ENCODE assay signal across 9 cellular contexts in genomic region chr3:170128977-170129431, GRCh38. TPM values are rescaled to one million over a fixed set of nuclear protein-coding genes. Genes with fewer than 3 reads are reported as not detected.
DNase-seq lines count a peak whose midpoint lies in the region; ATAC-seq and TF ChIP-seq lines count a peak whose summit lies in the region.
"Had no signal": no experiment of that assay in that cellular context is flagged by ENCODE, and none has a peak within 500 bp of the region (broad histone marks: within the 10 kb centered on the region; RNA-seq: fewer than 3 reads in every experiment).

No MANE protein-coding gene starts in this region.

- H2BK12ac ChIP-seq in H9 (ENCODE audit: insufficient read length, low read depth, low read length) = no peak overlapping the region

- H3K36me3 ChIP-seq in upper lobe of right lung = peaks cover 49% of the 10 kb centered on the region

- H3K4me3 ChIP-seq in cardiac fibroblast (replicated peaks in 1 of 2; ENCODE audit: low read depth in 2 of 2, low read length in 2 of 2) (no peak overlapping the region), upper lobe of right lung (no peak overlapping the region)
- H3K4me3 ChIP-seq: skin epidermis had no signal

- no peak overlapping the region for H4K91ac ChIP-seq in H9 (ENCODE audit: insufficient read length, low read depth, low read length)

- no peak overlapping the region for H3K4me2 ChIP-seq in H9 (ENCODE audit: insufficient read depth, insufficient read length, low read length)

- peak overlapping the region; percentile 9 for H3K4me3 Mint-ChIP-seq in activated T-cell treated with anti-CD3 and anti-CD28 coated beads, Interleukin-2, amount 50 U/mL, for 24 hours
- H3K4me3 Mint-ChIP-seq in H9 = no peak overlapping the region

- no peaks in the 10 kb centered on the region for H3K79me2 ChIP-seq in H9 (ENCODE audit: insufficient read depth, low read length)

- H4K5ac ChIP-seq in H9 (ENCODE audit: insufficient read length, low read depth, low read length) = no peak overlapping the region

- no peak overlapping the region for H3K27ac ChIP-seq in H9 (ENCODE audit: insufficient read length, low read depth, low read length)
- no peak overlapping the region for H3K27ac ChIP-seq in upper lobe of right lung

- no peak for DNase-seq in activated T-cell treated with anti-CD3 and anti-CD28 coated beads, Interleukin-2, amount 50 U/mL, for 24 hours
- no peak for DNase-seq in activated T-cell treated with anti-CD3 and anti-CD28 coated beads, Interleukin-2, amount 50 U/mL, for 48 hours
- DNase-seq in H9 (no peak), LHCN-M2 (ENCODE audit: low read depth) (peak; percentile 27), cardiac fibroblast (ENCODE audit: low read depth in 2 of 2) (peak; percentile 13 to 51), upper lobe of right lung (no peak), NCI-H526 treated with DMSO at 0.1 percent for 48 hours (lab: John Stamatoyannopoulos, UW) (no peak), NCI-H128 (lab: John Stamatoyannopoulos, UW; ENCODE audit: unreplicated experiment) (no peak)

- peaks cover 44% of the 10 kb centered on the region for H3K4me1 Mint-ChIP-seq in activated T-cell treated with anti-CD3 and anti-CD28 coated beads, Interleukin-2, amount 50 U/mL, for 24 hours (ENCODE audit: low read depth)
- H3K4me1 Mint-ChIP-seq in H9 = no peaks in the 10 kb centered on the region

- H2BK120ac ChIP-seq in H9 (ENCODE audit: low read depth, low read length, poor library complexity, severe bottlenecking) = no peak overlapping the region

- WGBS in H9 (ENCODE audit: extremely low coverage, insufficient read length, low lambda C conversion rate) = no CpG with 5 or more reads among the region's 1 CpG

- peak overlapping the region; percentile 87 for H4K8ac ChIP-seq in H9 (replicated peaks; ENCODE audit: insufficient read length, low read depth, low read length)

- no peak for TF ChIP-seq CTCF in H9 (conservative IDR thresholded peaks at IDR 0.05)
- TF ChIP-seq CTCF in cardiac fibroblast (IDR thresholded peaks at IDR 0.05; ENCODE audit: low read depth, low read length) = no peak
- TF ChIP-seq CTCF in upper lobe of right lung (IDR thresholded peaks at IDR 0.05) = no peak

- H3T11ph ChIP-seq in H9 (ENCODE audit: low read length) = no peak overlapping the region

- H3K79me1 ChIP-seq in H9 (ENCODE audit: insufficient read depth, low read depth, low read length, poor library complexity, severe bottlenecking) = no peaks in the 10 kb centered on the region

- no peaks in the 10 kb centered on the region for H3K27me3 Mint-ChIP-seq in activated T-cell treated with anti-CD3 and anti-CD28 coated beads, Interleukin-2, amount 50 U/mL, for 24 hours
- no peaks in the 10 kb centered on the region for H3K27me3 Mint-ChIP-seq in H9 (ENCODE audit: low read depth)

- no peak overlapping the region for H3K9ac ChIP-seq in H9 (ENCODE audit: extremely low read depth, insufficient read length, low read length)

- no peak overlapping the region for H2BK20ac ChIP-seq in H9 (ENCODE audit: low read depth, low read length, poor library complexity, severe bottlenecking)

- H3K27me3 ChIP-seq in H9 (ENCODE audit: insufficient read depth, low read length) = no peaks in the 10 kb centered on the region
- H3K27me3 ChIP-seq in upper lobe of right lung = no peaks in the 10 kb centered on the region

- H3K23me2 ChIP-seq in H9 (ENCODE audit: insufficient read length, low read depth, low read length, poor library complexity, severe bottlenecking) = no peaks in the 10 kb centered on the region

- H2BK15ac ChIP-seq in H9 (ENCODE audit: low read depth, low read length) = no peak overlapping the region

- H3K23ac ChIP-seq in H9 (ENCODE audit: insufficient read length, low read depth, low read length) = no peak overlapping the region

- no peaks in the 10 kb centered on the region for H4K20me1 ChIP-seq in H9 (ENCODE audit: control insufficient read depth, insufficient read depth, insufficient read length)

- H3K18ac ChIP-seq in H9 (ENCODE audit: insufficient read length, low read depth, low read length) = no peak overlapping the region

- H2BK5ac ChIP-seq in H9 (ENCODE audit: insufficient read length, low read length) = no peak overlapping the region

- H3K9me3 ChIP-seq in H9 (ENCODE audit: control insufficient read depth, low read depth, low read length) = no peaks in the 10 kb centered on the region
- no peaks in the 10 kb centered on the region for H3K9me3 ChIP-seq in upper lobe of right lung

- no peak overlapping the region for H3K14ac ChIP-seq in H9 (ENCODE audit: insufficient read depth, low read length)

- H2AK5ac ChIP-seq in H9 (ENCODE audit: insufficient read length, low read length) = no peak overlapping the region

- H3K4me1 ChIP-seq in H9 (ENCODE audit: insufficient read depth, low read length) (no peaks in the 10 kb centered on the region), upper lobe of right lung (no peaks in the 10 kb centered on the region)

- no peak overlapping the region for H3K56ac ChIP-seq in H9 (ENCODE audit: insufficient read length, low read depth, low read length)

- H3K27ac Mint-ChIP-seq in activated T-cell treated with anti-CD3 and anti-CD28 coated beads, Interleukin-2, amount 50 U/mL, for 24 hours = peak overlapping the region; percentile 86
- peak overlapping the region in 2 of 3 experiments; percentile 1 to 15; a peak in 3 of 7 replicates for H3K27ac Mint-ChIP-seq in H9

- H2AFZ ChIP-seq in H9 (ENCODE audit: low read length) = no peak overlapping the region

- no peak overlapping the region for H3K4ac ChIP-seq in H9 (ENCODE audit: low read depth, low read length)

- intact Hi-C loops in upper lobe of right lung (cut with DNase I) = no loop called here

- peaks cover 5% of the 10 kb centered on the region for H3K9me3 Mint-ChIP-seq in activated T-cell treated with anti-CD3 and anti-CD28 coated beads, Interleukin-2, amount 50 U/mL, for 24 hours
- H3K9me3 Mint-ChIP-seq in H9 = no peaks in the 10 kb centered on the region

- peak; percentile 57 for ATAC-seq in upper lobe of right lung

- H3K36me3 Mint-ChIP-seq in activated T-cell treated with anti-CD3 and anti-CD28 coated beads, Interleukin-2, amount 50 U/mL, for 24 hours (ENCODE audit: low read depth) = peaks cover 80% of the 10 kb centered on the region
- H3K36me3 Mint-ChIP-seq in H9 (ENCODE audit: insufficient read depth in 1 of 3, low read depth in 3 of 3) = peaks cover 11 to 33% (median 25%) of the 10 kb centered on the region in 3 experiments; a peak in 6 of 7 replicates

RNA-seq across cellular contexts. Expression of gene PHC3, which starts 52.5 kb away (rescaled TPM):
- total RNA-seq in H9 (2021) = 26.4 and 27.2 TPM in 2 replicates
- 22.3 and 25.3 TPM in 2 replicates for total RNA-seq in LHCN-M2 (2014; rRNA removed)
- polyA plus RNA-seq in LHCN-M2 (2012) = 8.6 TPM
- 84.4 TPM for total RNA-seq in upper lobe of right lung

Comparison
In these comparisons a context has a peak if more than half of its experiments do, and no peak if none do; other contexts are left out.
1. DNase-seq: peak in LHCN-M2 (single experiment) and cardiac fibroblast (2 of 2); none in activated T-cell treated with anti-CD3 and anti-CD28 coated beads, Interleukin-2, amount 50 U/mL, for 24 hours (single experiment), activated T-cell treated with anti-CD3 and anti-CD28 coated beads, Interleukin-2, amount 50 U/mL, for 48 hours (0 of 2), H9 (single experiment), upper lobe of right lung (single experiment), NCI-H526 treated with DMSO at 0.1 percent for 48 hours (single experiment) and NCI-H128 (single experiment).